In the genomic region with DNA sequence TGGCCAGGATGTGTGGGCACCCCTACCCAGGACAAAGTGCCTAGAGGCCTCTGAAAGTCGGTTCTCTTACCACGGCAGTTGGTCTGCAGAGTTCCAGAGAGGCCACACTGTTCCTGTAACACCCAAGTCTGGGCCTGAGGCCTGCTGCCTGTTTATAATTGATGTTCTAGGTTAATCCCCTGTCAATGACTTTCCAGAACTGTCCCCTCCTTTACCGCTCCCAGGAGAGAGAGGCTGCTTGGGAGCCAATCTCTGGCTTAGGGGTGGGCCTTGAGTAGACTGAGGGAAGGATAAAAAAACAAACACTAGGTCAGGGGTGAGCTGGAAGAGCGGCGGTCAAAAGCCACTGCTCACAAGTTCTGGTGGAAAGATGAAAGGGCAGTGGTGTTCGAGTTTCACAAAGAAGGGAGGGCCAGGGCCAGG, we compare ENCODE assay signal across 21 cellular contexts. TPM values are rescaled to one million over a fixed set of nuclear protein-coding genes. Genes with fewer than 3 reads are reported as not detected.
A peak's percentile ranks its signal among the peaks of the same experiment; 100 is the strongest.
DNase-seq lines count a peak whose midpoint lies in the region; TF ChIP-seq lines count a peak whose summit lies in the region.
"Had no signal": no experiment of that assay in that cellular context is flagged by ENCODE, and none has a peak within 500 bp of the region (broad histone marks: within the 10 kb centered on the region; RNA-seq: fewer than 3 reads in every experiment).

No MANE protein-coding gene starts in this region.

- H4K20me1 ChIP-seq in mammary epithelial cell (ENCODE audit: insufficient read depth, low read length) = no peaks in the 10 kb centered on the region

- H4K8ac ChIP-seq in mesenchymal stem cell (ENCODE audit: low read length) = no peak overlapping the region

- H3K4ac ChIP-seq in mesenchymal stem cell (ENCODE audit: low read depth in 1 of 2, low read length in 2 of 2) = no peak overlapping the region

- H3K14ac ChIP-seq in mesenchymal stem cell (ENCODE audit: low read length in 2 of 2) = no peak overlapping the region

- WGBS in mammary epithelial cell (ENCODE audit: low coverage, missing lambda C conversion rate) = 79% methylated on average over 5 of the region's 6 CpGs
- WGBS in endodermal cell (ENCODE audit: insufficient coverage in 1 of 2, insufficient read length in 1 of 2), 2 experiments = 85 to 90% methylated on average over 5 to 6 of the region's 6 CpGs
- WGBS in mesenchymal stem cell = 49% methylated on average over 5 of the region's 6 CpGs
- 51 to 60% methylated on average over 6 of the region's 6 CpGs for WGBS in testis, 2 donors

- TF ChIP-seq CTCF in MCF 10A (IDR thresholded peaks at IDR 0.05; ENCODE audit: unreplicated experiment) (no peak), mammary epithelial cell (conservative IDR thresholded peaks at IDR 0.05 in 1 of 2, IDR thresholded peaks at IDR 0.05 in 1 of 2; ENCODE audit: extremely low read depth in 1 of 2, insufficient read depth in 1 of 2, low read depth in 1 of 2, low read length in 2 of 2) (no peak), endodermal cell (conservative IDR thresholded peaks at IDR 0.05) (no peak), testis (IDR thresholded peaks at IDR 0.05) (no peak)

- TF ChIP-seq POLR2A in testis (IDR thresholded peaks at IDR 0.05) = no peak

- H2AK5ac ChIP-seq in mesenchymal stem cell (ENCODE audit: low read length, severe bottlenecking) = peak overlapping the region; percentile 8

- no peaks in the 10 kb centered on the region for H3K36me3 ChIP-seq in mammary epithelial cell (ENCODE audit: insufficient read depth, low read length)
- H3K36me3 ChIP-seq in endodermal cell (ENCODE audit: control insufficient read depth, insufficient read depth, low read length) = no peaks in the 10 kb centered on the region
- peaks cover 0 to 6% of the 10 kb centered on the region in 2 experiments for H3K36me3 ChIP-seq in mesenchymal stem cell (ENCODE audit: control insufficient read depth in 1 of 2, insufficient read depth in 2 of 2, low read depth in 1 of 2, low read length in 2 of 2)
- no peaks in the 10 kb centered on the region for H3K36me3 ChIP-seq in testis (ENCODE audit: low read depth, missing control alignments)
- H3K36me3 ChIP-seq: adrenal gland, thyroid gland had no signal

- DNase-seq in MCF 10A (ENCODE audit: unreplicated experiment) (no peak), mammary epithelial cell (no peak), endodermal cell (no peak), mesenchymal stem cell (peak; percentile 41), testis (peak; percentile 22), NCI-H1694 treated with DMSO at 0.1 percent for 48 hours (lab: John Stamatoyannopoulos, UW) (no peak), NCI-H82 treated with DMSO at 0.1 percent for 48 hours (lab: John Stamatoyannopoulos, UW; ENCODE audit: unreplicated experiment) (no peak), germinal center (ENCODE audit: low spot score) (no peak)
- DNase-seq: activated CD4-positive, alpha-beta T cell treated with anti-CD3 and anti-CD28 coated beads for 1 hour; activated CD8-positive, alpha-beta memory T cell treated with anti-CD3 and anti-CD28 coated beads, Interleukin-2, amount 10 ng/mL, durations not matched to agents 7 days and 5 days; BE2C; central memory CD4-positive, alpha-beta T cell; effector memory CD4-positive, alpha-beta T cell; Kasumi-1; NCI-H1105 treated with DMSO at 0.1 percent for 48 hours; NCI-H774; T1000; thyroid gland had no signal

- H3K23ac ChIP-seq in mesenchymal stem cell (ENCODE audit: low read length in 2 of 2) = no peak overlapping the region

- H3K79me1 ChIP-seq in mesenchymal stem cell (replicated peaks; ENCODE audit: low read length, poor library complexity, severe bottlenecking) = peaks cover 7% of the 10 kb centered on the region

- H4K91ac ChIP-seq in mesenchymal stem cell (ENCODE audit: low read length) = no peak overlapping the region

- H2AFZ ChIP-seq in mammary epithelial cell (ENCODE audit: low read depth, low read length) = no peak overlapping the region
- H2AFZ ChIP-seq in mesenchymal stem cell (ENCODE audit: low read depth, low read length) = no peak overlapping the region

- H3K9ac ChIP-seq in mammary epithelial cell (ENCODE audit: insufficient read depth, low read length) (no peak overlapping the region), endodermal cell (ENCODE audit: extremely low read depth, low read length, poor library complexity, severe bottlenecking) (no peak overlapping the region), mesenchymal stem cell (ENCODE audit: low read length) (no peak overlapping the region)

- H3K27ac ChIP-seq in mammary epithelial cell (ENCODE audit: insufficient read depth, low read depth, low read length) (no peak overlapping the region), endodermal cell (ENCODE audit: low read depth, low read length) (no peak overlapping the region), mesenchymal stem cell (ENCODE audit: low read length, poor library complexity, severe bottlenecking) (no peak overlapping the region), testis (peak overlapping the region; percentile 31 to 62)
- H3K27ac ChIP-seq: 22Rv1, SK-N-MC, thyroid gland had no signal

- dilution Hi-C loops in mammary epithelial cell (cut with HindIII; ENCODE audit: low sequenced_read_pairs) = no loop called here

- H2BK120ac ChIP-seq in mesenchymal stem cell (ENCODE audit: low read depth, low read length) = no peak overlapping the region

- intact Hi-C loops in MCF 10A (cut with micrococcal nuclease) = no loop called here
- intact Hi-C loops in mammary epithelial cell (cut with micrococcal nuclease) = no loop called here
- intact Hi-C loops in testis (cut with DNase I; ENCODE audit: low total_unique reads) = no loop called here

- H3K18ac ChIP-seq in mesenchymal stem cell (ENCODE audit: low read depth in 1 of 2, low read length in 2 of 2) = no peak overlapping the region

- H2BK5ac ChIP-seq in mesenchymal stem cell (ENCODE audit: low read depth, low read length, poor library complexity, severe bottlenecking) = no peak overlapping the region

- H3K4me2 ChIP-seq in mammary epithelial cell (ENCODE audit: insufficient read depth, low read depth, low read length) (no peak overlapping the region), mesenchymal stem cell (ENCODE audit: low read length, poor library complexity, severe bottlenecking) (no peak overlapping the region)

- POLR2A ChIA-PET in MCF 10A (lab: Yijun Ruan, JAX) = interaction anchor here (2.0 kb wide), 1 partner anchor 28 kb away, joined by 8 read pairs; no protein-coding TSS in a partner anchor

- no peaks in the 10 kb centered on the region for H3K9me3 ChIP-seq in mammary epithelial cell (replicated peaks; ENCODE audit: insufficient read depth, low read length)
- no peaks in the 10 kb centered on the region for H3K9me3 ChIP-seq in endodermal cell (ENCODE audit: control insufficient read depth, low read length)
- no peaks in the 10 kb centered on the region for H3K9me3 ChIP-seq in mesenchymal stem cell (ENCODE audit: control insufficient read depth, low read length)
- no peaks in the 10 kb centered on the region for H3K9me3 ChIP-seq in testis
- H3K9me3 ChIP-seq: adrenal gland, BE2C, thyroid gland had no signal

- peaks cover 40% of the 10 kb centered on the region for H3K4me1 ChIP-seq in mammary epithelial cell (ENCODE audit: insufficient read depth, low read length)
- peaks cover 9% of the 10 kb centered on the region for H3K4me1 ChIP-seq in endodermal cell (ENCODE audit: control insufficient read depth, insufficient read depth, low read length)
- peaks cover 23% of the 10 kb centered on the region for H3K4me1 ChIP-seq in mesenchymal stem cell (ENCODE audit: control insufficient read depth, insufficient read depth, low read depth, low read length)
- peaks cover 16% of the 10 kb centered on the region for H3K4me1 ChIP-seq in testis
- H3K4me1 ChIP-seq: BE2C had no signal

- H3K27ac Mint-ChIP-seq in MCF 10A (ENCODE audit: low read depth, unreplicated experiment) (peak overlapping the region; percentile 82), endodermal cell (peak overlapping the region; percentile 9)
- H3K27ac Mint-ChIP-seq: activated CD8-positive, alpha-beta memory T cell treated with anti-CD3 and anti-CD28 coated beads, Interleukin-2, amount 10 ng/mL, durations not matched to agents 7 days and 5 days had no signal

- H3K36me3 Mint-ChIP-seq in MCF 10A (ENCODE audit: insufficient read depth, unreplicated experiment) (peaks cover 9% of the 10 kb centered on the region), endodermal cell (ENCODE audit: low read depth) (no peaks in the 10 kb centered on the region)
- H3K36me3 Mint-ChIP-seq: activated CD8-positive, alpha-beta memory T cell treated with anti-CD3 and anti-CD28 coated beads, Interleukin-2, amount 10 ng/mL, durations not matched to agents 7 days and 5 days had no signal

- BruUV-seq in MCF 10A (replicated peaks; lab: Mats Ljungman, UMichigan) (no TSS peak), mammary epithelial cell (replicated peaks; lab: Mats Ljungman, UMichigan) (no TSS peak)

- no peak overlapping the region for H3K4me3 Mint-ChIP-seq in MCF 10A (ENCODE audit: unreplicated experiment)
- no peak overlapping the region for H3K4me3 Mint-ChIP-seq in endodermal cell
- H3K4me3 Mint-ChIP-seq: activated CD8-positive, alpha-beta memory T cell treated with anti-CD3 and anti-CD28 coated beads, Interleukin-2, amount 10 ng/mL, durations not matched to agents 7 days and 5 days had no signal

- no peak overlapping the region for H2BK15ac ChIP-seq in mesenchymal stem cell (ENCODE audit: low read depth, poor library complexity, severe bottlenecking)

- peak overlapping the region in 1 of 2 experiments; percentile 52 for H2BK12ac ChIP-seq in mesenchymal stem cell (ENCODE audit: low read length in 2 of 2)

- H3K4me1 Mint-ChIP-seq in MCF 10A (ENCODE audit: insufficient read depth, unreplicated experiment) (peaks cover 31% of the 10 kb centered on the region), endodermal cell (peaks cover 31% of the 10 kb centered on the region)
- H3K4me1 Mint-ChIP-seq: activated CD8-positive, alpha-beta memory T cell treated with anti-CD3 and anti-CD28 coated beads, Interleukin-2, amount 10 ng/mL, durations not matched to agents 7 days and 5 days had no signal

- no peak overlapping the region for H3K4me3 ChIP-seq in mammary epithelial cell (replicated peaks in 1 of 3; ENCODE audit: insufficient read depth in 1 of 3, low read depth in 2 of 3, low read length in 3 of 3)
- H3K4me3 ChIP-seq in endodermal cell (ENCODE audit: low read length) = no peak overlapping the region
- no peak overlapping the region for H3K4me3 ChIP-seq in mesenchymal stem cell (ENCODE audit: insufficient read depth in 1 of 2, low read depth in 1 of 2, low read length in 2 of 2)
- no peak overlapping the region for H3K4me3 ChIP-seq in testis
- H3K4me3 ChIP-seq: adrenal gland, SK-N-MC, thyroid gland had no signal

- H3K27me3 ChIP-seq in mammary epithelial cell (ENCODE audit: insufficient read depth, low read length) = no peaks in the 10 kb centered on the region
- no peaks in the 10 kb centered on the region for H3K27me3 ChIP-seq in endodermal cell (ENCODE audit: control insufficient read depth, insufficient read depth, low read length, poor library complexity, severe bottlenecking)
- H3K27me3 ChIP-seq in mesenchymal stem cell (ENCODE audit: control insufficient read depth in 1 of 2, insufficient read depth in 1 of 2, low read length in 2 of 2) = no peaks in the 10 kb centered on the region
- no peaks in the 10 kb centered on the region for H3K27me3 ChIP-seq in testis
- H3K27me3 ChIP-seq: adrenal gland, BE2C, thyroid gland had no signal

- H3K79me2 ChIP-seq in mammary epithelial cell (ENCODE audit: insufficient read depth, low read length) = peaks cover 28% of the 10 kb centered on the region

- in situ Hi-C loops in mammary epithelial cell (cut with MboI; ENCODE audit: low sequenced_read_pairs in 2 of 2) = no loop called here

- CTCF ChIA-PET in MCF 10A (lab: Yijun Ruan, JAX) (no interaction called here), mammary epithelial cell (lab: Charles Lee; ENCODE audit: low non-redundant PET) (no interaction called here)

- H3K27me3 Mint-ChIP-seq in MCF 10A (ENCODE audit: insufficient read depth, unreplicated experiment) = no peaks in the 10 kb centered on the region
- no peaks in the 10 kb centered on the region for H3K27me3 Mint-ChIP-seq in endodermal cell (ENCODE audit: insufficient read depth)
- H3K27me3 Mint-ChIP-seq: activated CD8-positive, alpha-beta memory T cell treated with anti-CD3 and anti-CD28 coated beads, Interleukin-2, amount 10 ng/mL, durations not matched to agents 7 days and 5 days had no signal

- H3K9me3 Mint-ChIP-seq in MCF 10A (ENCODE audit: unreplicated experiment) = no peaks in the 10 kb centered on the region
- H3K9me3 Mint-ChIP-seq in endodermal cell = no peaks in the 10 kb centered on the region

RNA-seq across cellular contexts. Expression of a gene that starts 50.4 kb away (rescaled TPM):
- total RNA-seq in MCF 10A (2022) (27.0 and 37.7 TPM in 2 replicates), mammary epithelial cell (10 to 100 TPM; 52.0 to 67.0 TPM), endodermal cell (10 to 100 TPM; 21.9 to 24.4 TPM), testis (10 to 100 TPM; 40.9 to 46.0 TPM)
- polyA plus RNA-seq in mammary epithelial cell (37.1 TPM), testis (ENCODE audit: insufficient read depth, low read depth, low replicate concordance) (53.1 TPM)
- 89.7 TPM for polyA minus RNA-seq in mammary epithelial cell
- polyA plus RNA-seq in endodermal cell (2013, experiment 1 of 2) = 17.2 TPM
- polyA plus RNA-seq in endodermal cell (2013, experiment 2 of 2) = 14.6 TPM
- polyA plus RNA-seq in mesenchymal stem cell (2013, experiment 1 of 2) = 4.4 TPM
- 4.5 TPM for polyA plus RNA-seq in mesenchymal stem cell (2013, experiment 2 of 2)

RNA-seq across cellular contexts. Expression of a gene that starts 50.9 kb away (rescaled TPM):
- total RNA-seq in MCF 10A (2022) = 30.4 and 39.9 TPM in 2 replicates
- total RNA-seq in mammary epithelial cell = 10 to 100 TPM; 21.3 to 26.2 TPM
- 11.3 TPM for polyA plus RNA-seq in mammary epithelial cell
- polyA minus RNA-seq in mammary epithelial cell = 1.3 TPM
- total RNA-seq in endodermal cell = 10 to 100 TPM; 23.2 to 26.2 TPM
- 27.8 TPM for polyA plus RNA-seq in endodermal cell (2013, experiment 1 of 2)
- polyA plus RNA-seq in endodermal cell (2013, experiment 2 of 2) = 24.3 TPM
- 16.0 TPM for polyA plus RNA-seq in mesenchymal stem cell (2013, experiment 1 of 2)
- polyA plus RNA-seq in mesenchymal stem cell (2013, experiment 2 of 2) = 15.3 TPM
- total RNA-seq in testis = 10 to 100 TPM; 23.2 to 24.6 TPM
- polyA plus RNA-seq in testis (ENCODE audit: insufficient read depth, low read depth, low replicate concordance) = 27.2 TPM

Comparison
In these comparisons a context has a peak if more than half of its experiments do, and no peak if none do; other contexts are left out.
1. DNase-seq: peak in mesenchymal stem cell (single experiment) and testis (single experiment); none in MCF 10A (single experiment), mammary epithelial cell (single experiment), endodermal cell (single experiment), NCI-H1694 treated with DMSO at 0.1 percent for 48 hours (single experiment), NCI-H82 treated with DMSO at 0.1 percent for 48 hours (single experiment) and germinal center (single experiment).
2. H3K27ac ChIP-seq: peak in testis (2 of 2); none in mammary epithelial cell (single experiment), endodermal cell (single experiment) and mesenchymal stem cell (single experiment).